ENCODE assay signal across 4 cellular contexts in genomic region chr3:151887450-151888211, GRCh38. TPM values are rescaled to one million over a fixed set of nuclear protein-coding genes. Genes with fewer than 3 reads are reported as not detected.
"Had no signal": no experiment of that assay in that cellular context is flagged by ENCODE, and none has a peak within 500 bp of the region (broad histone marks: within the 10 kb centered on the region; RNA-seq: fewer than 3 reads in every experiment).

No MANE protein-coding gene starts in this region.

RNA-seq across cellular contexts. Expression of gene SUCNR1, which starts 14.2 kb away (rescaled TPM):
- total RNA-seq: lung microvascular endothelial cell; naive thymus-derived CD8-positive, alpha-beta T cell; neural crest cell; osteocyte had no signal
